8 cellular contexts compared by ENCODE assay signal in the genomic region with DNA sequence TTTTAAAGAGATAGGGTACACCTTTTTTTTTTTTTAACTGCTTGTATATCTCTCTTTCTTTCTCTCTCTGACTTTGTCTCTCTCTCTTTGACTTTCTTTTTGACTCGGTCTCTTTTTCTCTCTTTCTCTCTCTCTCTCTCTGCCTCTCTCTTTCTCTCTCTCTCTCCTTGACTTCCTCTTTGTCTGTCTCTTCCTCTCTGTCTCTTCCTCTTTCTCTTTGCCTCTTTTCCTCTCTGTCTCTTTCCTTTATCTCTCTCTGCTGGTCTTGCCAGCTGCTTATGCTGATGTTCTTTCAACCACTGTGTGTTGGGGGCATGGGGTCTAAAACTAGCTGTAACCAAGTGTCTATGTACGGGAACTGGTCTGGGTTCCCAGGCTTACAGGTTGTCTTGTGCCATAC.
DNase-seq lines count a peak whose midpoint lies in the region; ATAC-seq and TF ChIP-seq lines count a peak whose summit lies in the region.
"Not testable (repeated sequence)": the region's sequence is repeated elsewhere in the genome, so short reads cannot be mapped to it uniquely, and the experiment has no call there.

No MANE protein-coding gene starts in this region.

- H3K79me2 ChIP-seq in H9 (ENCODE audit: insufficient read depth, low read length); Karpas-422 (ENCODE audit: low read length); SU-DHL-6 (ENCODE audit: insufficient read depth, low read length): not testable (repeated sequence)

- not testable (repeated sequence) for H3K4me1 Mint-ChIP-seq in CD4-positive, alpha-beta memory T cell; H9; activated T-helper 17 cell treated with anti-CD3 and anti-CD28 coated beads, Interleukin-2, amount 50 U/mL, for 72 hours; memory B cell; progenitor cell of endocrine pancreas (ENCODE audit: low read depth)
- H3K4me1 Mint-ChIP-seq in dendritic cell treated with granulocyte-macrophage colony-stimulating factor and Interleukin-4, amounts not matched to agents 40 ng/mL and 50 ng/mL, for 4 days (ENCODE audit: low read depth) = peaks cover 11% of the 10 kb centered on the region

- not testable (repeated sequence) for H3K23me2 ChIP-seq in H9 (ENCODE audit: insufficient read length, low read depth, low read length, poor library complexity, severe bottlenecking)

- not testable (repeated sequence) for H3K27ac ChIP-seq in CD4-positive, alpha-beta memory T cell (ENCODE audit: low read depth, low read length); H9 (ENCODE audit: insufficient read length, low read depth, low read length); Karpas-422 (ENCODE audit: low read length); SU-DHL-6 (ENCODE audit: low read depth, low read length)

- not testable (repeated sequence) for H3K9ac ChIP-seq in H9 (ENCODE audit: extremely low read depth, insufficient read length, low read length); Karpas-422 (ENCODE audit: low read length); SU-DHL-6 (ENCODE audit: low read length)

- not testable (repeated sequence) for H3K79me1 ChIP-seq in H9 (ENCODE audit: insufficient read depth, low read depth, low read length, poor library complexity, severe bottlenecking)

- H2BK15ac ChIP-seq in H9 (ENCODE audit: low read depth, low read length) = not testable (repeated sequence)

- not testable (repeated sequence) for H4K91ac ChIP-seq in H9 (ENCODE audit: insufficient read length, low read depth, low read length)

- not testable (repeated sequence) for H3K4me2 ChIP-seq in H9 (ENCODE audit: insufficient read depth, insufficient read length, low read length); Karpas-422 (ENCODE audit: low read depth, low read length, poor library complexity, severe bottlenecking); SU-DHL-6 (ENCODE audit: low read depth, low read length, poor library complexity, severe bottlenecking)

- not testable (repeated sequence) for H2BK120ac ChIP-seq in H9 (ENCODE audit: low read depth, low read length, poor library complexity, severe bottlenecking)

- not testable (repeated sequence) for H3K9me2 ChIP-seq in Karpas-422 (replicated peaks; ENCODE audit: insufficient read depth, low read length); SU-DHL-6 (replicated peaks; ENCODE audit: insufficient read depth, low read length)

- not testable (repeated sequence) for H4K20me1 ChIP-seq in H9 (ENCODE audit: control insufficient read depth, insufficient read depth, insufficient read length); Karpas-422 (ENCODE audit: insufficient read depth, low read depth, low read length); SU-DHL-6 (ENCODE audit: low read depth, low read length)

- TF ChIP-seq CTCF in H9 (conservative IDR thresholded peaks at IDR 0.05); SU-DHL-6 (IDR thresholded peaks at IDR 0.05; ENCODE audit: insufficient read depth, low read length, poor library complexity, severe bottlenecking); progenitor cell of endocrine pancreas (IDR thresholded peaks at IDR 0.05; ENCODE audit: unreplicated experiment): not testable (repeated sequence)

- not testable (repeated sequence) for H3K4me3 Mint-ChIP-seq in CD4-positive, alpha-beta memory T cell; H9; activated T-helper 17 cell treated with anti-CD3 and anti-CD28 coated beads, Interleukin-2, amount 50 U/mL, for 72 hours; dendritic cell treated with granulocyte-macrophage colony-stimulating factor and Interleukin-4, amounts not matched to agents 40 ng/mL and 50 ng/mL, for 4 days; memory B cell; progenitor cell of endocrine pancreas (ENCODE audit: low read depth)

- POLR2A ChIA-PET in CD4-positive, alpha-beta memory T cell (lab: Charles Lee; ENCODE audit: partially characterized antibody) = not testable (repeated sequence)

- no CpG with 5 or more reads among the region's 2 CpGs for WGBS in H9 (ENCODE audit: extremely low coverage, insufficient read length, low lambda C conversion rate)

- not testable (repeated sequence) for H3K9me3 Mint-ChIP-seq in CD4-positive, alpha-beta memory T cell; H9; activated T-helper 17 cell treated with anti-CD3 and anti-CD28 coated beads, Interleukin-2, amount 50 U/mL, for 72 hours; dendritic cell treated with granulocyte-macrophage colony-stimulating factor and Interleukin-4, amounts not matched to agents 40 ng/mL and 50 ng/mL, for 4 days; memory B cell; progenitor cell of endocrine pancreas (ENCODE audit: low read depth)

- not testable (repeated sequence) for H3T11ph ChIP-seq in H9 (ENCODE audit: low read length)

- H3K4me3 ChIP-seq in CD4-positive, alpha-beta memory T cell (ENCODE audit: low read length in 2 of 2); Karpas-422 (ENCODE audit: low read length); SU-DHL-6 (ENCODE audit: insufficient read depth, low read length, poor library complexity, severe bottlenecking): not testable (repeated sequence)

- H3K36me3 ChIP-seq in CD4-positive, alpha-beta memory T cell (ENCODE audit: insufficient read depth, low read length); Karpas-422 (ENCODE audit: insufficient read depth, low read length); SU-DHL-6 (ENCODE audit: low read length): not testable (repeated sequence)

- H3K36me3 Mint-ChIP-seq in CD4-positive, alpha-beta memory T cell; H9 (ENCODE audit: insufficient read depth in 1 of 3, low read depth in 3 of 3); activated T-helper 17 cell treated with anti-CD3 and anti-CD28 coated beads, Interleukin-2, amount 50 U/mL, for 72 hours (ENCODE audit: low read depth); dendritic cell treated with granulocyte-macrophage colony-stimulating factor and Interleukin-4, amounts not matched to agents 40 ng/mL and 50 ng/mL, for 4 days (ENCODE audit: low read depth); memory B cell; progenitor cell of endocrine pancreas (ENCODE audit: insufficient read depth): not testable (repeated sequence)

- H2AK5ac ChIP-seq in H9 (ENCODE audit: insufficient read length, low read length) = not testable (repeated sequence)

- not testable (repeated sequence) for DNase-seq in CD4-positive, alpha-beta memory T cell; H9; memory B cell (ENCODE audit: low spot score in 2 of 2); progenitor cell of endocrine pancreas (ENCODE audit: low spot score, unreplicated experiment)
- DNase-seq in Karpas-422 = peak; percentile 29

- H3K27me3 Mint-ChIP-seq in CD4-positive, alpha-beta memory T cell; H9 (ENCODE audit: low read depth); activated T-helper 17 cell treated with anti-CD3 and anti-CD28 coated beads, Interleukin-2, amount 50 U/mL, for 72 hours; dendritic cell treated with granulocyte-macrophage colony-stimulating factor and Interleukin-4, amounts not matched to agents 40 ng/mL and 50 ng/mL, for 4 days; memory B cell; progenitor cell of endocrine pancreas: not testable (repeated sequence)

- H3K23ac ChIP-seq in H9 (ENCODE audit: insufficient read length, low read depth, low read length) = not testable (repeated sequence)

- not testable (repeated sequence) for H2BK5ac ChIP-seq in H9 (ENCODE audit: insufficient read length, low read length)

- peak overlapping the region in 4 of 7 donors; percentile 1 to 84 (median 28) for H3K27ac Mint-ChIP-seq in CD4-positive, alpha-beta memory T cell
- H3K27ac Mint-ChIP-seq in H9 (peak overlapping the region in 2 of 3 experiments; percentile 2 to 16; a peak in 2 of 7 replicates), memory B cell (peak overlapping the region; percentile 14), progenitor cell of endocrine pancreas (peak overlapping the region; percentile 0)
- peak overlapping the region; percentile 2 for H3K27ac Mint-ChIP-seq in activated T-helper 17 cell treated with anti-CD3 and anti-CD28 coated beads, Interleukin-2, amount 50 U/mL, for 72 hours
- peak overlapping the region; percentile 5 for H3K27ac Mint-ChIP-seq in dendritic cell treated with granulocyte-macrophage colony-stimulating factor and Interleukin-4, amounts not matched to agents 40 ng/mL and 50 ng/mL, for 4 days

- not testable (repeated sequence) for H4K5ac ChIP-seq in H9 (ENCODE audit: insufficient read length, low read depth, low read length)

- H3K18ac ChIP-seq in H9 (ENCODE audit: insufficient read length, low read depth, low read length) = not testable (repeated sequence)

- not testable (repeated sequence) for H3K14ac ChIP-seq in H9 (ENCODE audit: insufficient read depth, low read length)

- H3K27me3 ChIP-seq in CD4-positive, alpha-beta memory T cell (ENCODE audit: insufficient read depth, low read length); H9 (ENCODE audit: insufficient read depth, low read length); Karpas-422 (ENCODE audit: low read length); SU-DHL-6 (ENCODE audit: low read length): not testable (repeated sequence)

- not testable (repeated sequence) for H4K8ac ChIP-seq in H9 (replicated peaks; ENCODE audit: insufficient read length, low read depth, low read length)

- not testable (repeated sequence) for H3K9me3 ChIP-seq in CD4-positive, alpha-beta memory T cell (ENCODE audit: control insufficient read depth in 1 of 2, low read length in 2 of 2); H9 (ENCODE audit: control insufficient read depth, low read depth, low read length); Karpas-422 (ENCODE audit: low read length); SU-DHL-6 (ENCODE audit: insufficient read depth, low read length)

- H3K56ac ChIP-seq in H9 (ENCODE audit: insufficient read length, low read depth, low read length) = not testable (repeated sequence)

- not testable (repeated sequence) for H2BK12ac ChIP-seq in H9 (ENCODE audit: insufficient read length, low read depth, low read length)

- intact Hi-C loops in CD4-positive, alpha-beta memory T cell (cut with micrococcal nuclease); dendritic cell treated with granulocyte-macrophage colony-stimulating factor and Interleukin-4, amounts not matched to agents 40 ng/mL and 50 ng/mL, for 4 days (cut with micrococcal nuclease): not testable (repeated sequence)

- not testable (repeated sequence) for H2BK20ac ChIP-seq in H9 (ENCODE audit: low read depth, low read length, poor library complexity, severe bottlenecking)

- H3K4ac ChIP-seq in H9 (ENCODE audit: low read depth, low read length) = not testable (repeated sequence)

- ATAC-seq in activated T-helper 17 cell treated with anti-CD3 and anti-CD28 coated beads, Interleukin-2, amount 50 U/mL, for 72 hours (replicated peaks); memory B cell (ENCODE audit: low read depth): not testable (repeated sequence)

- CTCF ChIA-PET in CD4-positive, alpha-beta memory T cell (lab: Charles Lee; ENCODE audit: partially characterized antibody) = not testable (repeated sequence)

- H3K4me1 ChIP-seq in CD4-positive, alpha-beta memory T cell (ENCODE audit: insufficient read depth, low read length); H9 (ENCODE audit: insufficient read depth, low read length); Karpas-422 (ENCODE audit: low read length): not testable (repeated sequence)

- H2AFZ ChIP-seq in H9 (ENCODE audit: low read length); Karpas-422 (ENCODE audit: low read length): not testable (repeated sequence)
- peak overlapping the region; percentile 68 for H2AFZ ChIP-seq in SU-DHL-6 (ENCODE audit: low read depth, low read length, severe bottlenecking)

- H3F3A ChIP-seq in SU-DHL-6 (ENCODE audit: insufficient read depth) = not testable (repeated sequence)
